In the genomic region with DNA sequence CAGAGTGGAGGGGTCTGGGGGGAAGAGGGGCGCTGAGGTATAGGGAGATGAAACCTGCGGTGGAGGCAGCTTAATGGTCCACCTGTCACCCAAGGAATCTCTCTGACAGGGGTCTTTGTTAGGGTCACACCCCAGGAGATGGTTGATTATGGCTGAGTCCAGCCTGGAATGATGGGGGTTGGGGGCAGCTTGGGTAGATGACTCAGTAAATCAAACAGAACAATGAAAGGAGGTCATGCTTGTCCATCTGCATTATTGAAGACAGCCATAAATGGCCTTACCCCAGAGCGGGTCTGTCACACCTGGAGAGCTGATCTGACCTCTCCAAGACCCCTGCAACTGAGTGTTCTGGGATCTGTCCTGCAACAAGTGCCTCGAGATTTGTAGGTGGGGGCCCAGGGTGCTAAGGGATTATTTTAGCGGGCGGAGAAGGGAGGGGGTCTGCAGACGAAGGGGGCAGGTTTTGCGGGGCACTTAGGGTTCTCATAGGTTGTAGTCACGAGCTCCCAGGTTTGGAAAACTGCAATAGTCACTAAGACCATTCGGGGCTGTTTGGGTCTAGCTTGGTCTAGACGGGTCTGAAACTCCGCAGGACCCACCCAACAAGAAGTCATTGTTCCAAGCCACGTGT, we compare ENCODE assay signal across 8 cellular contexts. TPM values are rescaled to one million over a fixed set of nuclear protein-coding genes. Genes with fewer than 3 reads are reported as not detected.
DNase-seq lines count a peak whose midpoint lies in the region; TF ChIP-seq lines count a peak whose summit lies in the region.

No MANE protein-coding gene starts in this region.

- peaks cover 80% of the 10 kb centered on the region for H3K27me3 Mint-ChIP-seq in T-helper 1 cell treated with Interleukin-12 subunit alpha and Interleukin-12 subunit beta and Interleukin-4 antibody, amounts not matched to agents 30 μg/mL and 1 μg/mL, for 36 hours (ENCODE audit: low read depth)

- H3K9me3 Mint-ChIP-seq in T-helper 1 cell treated with Interleukin-12 subunit alpha and Interleukin-12 subunit beta and Interleukin-4 antibody, amounts not matched to agents 30 μg/mL and 1 μg/mL, for 36 hours = no peaks in the 10 kb centered on the region

- peaks cover 9% of the 10 kb centered on the region for H3K79me2 ChIP-seq in smooth muscle cell (ENCODE audit: low read depth)

- H3K4me2 ChIP-seq in smooth muscle cell = peak overlapping the region; percentile 94

- no peaks in the 10 kb centered on the region for H3K36me3 Mint-ChIP-seq in T-helper 1 cell treated with Interleukin-12 subunit alpha and Interleukin-12 subunit beta and Interleukin-4 antibody, amounts not matched to agents 30 μg/mL and 1 μg/mL, for 36 hours (ENCODE audit: low read depth)

- no peak for DNase-seq in T-helper 1 cell
- no peak for DNase-seq in WERI-Rb-1
- no peak for DNase-seq in smooth muscle cell (lab: John Stamatoyannopoulos, UW; ENCODE audit: unreplicated experiment)
- no peak for DNase-seq in ovary
- DNase-seq in NOMO-1 treated with DMSO at 0.1 percent for 48 hours (lab: John Stamatoyannopoulos, UW; ENCODE audit: unreplicated experiment) = no peak
- no peak for DNase-seq in dermis blood vessel endothelial cell

- no peak overlapping the region for H3K9ac ChIP-seq in smooth muscle cell (ENCODE audit: low read depth)

- H3K36me3 ChIP-seq in WERI-Rb-1 (no peaks in the 10 kb centered on the region), smooth muscle cell (ENCODE audit: low read depth) (no peaks in the 10 kb centered on the region), ovary (no peaks in the 10 kb centered on the region)

- H3K4me3 ChIP-seq in WERI-Rb-1 (ENCODE audit: low read depth, low read length) (peak overlapping the region; percentile 39), iPS-11a (ENCODE audit: low read depth, low read length) (peak overlapping the region; percentile 61), smooth muscle cell (peak overlapping the region; percentile 61), ovary (no peak overlapping the region)

- H3K27me3 ChIP-seq in WERI-Rb-1 (ENCODE audit: insufficient read depth, low read depth, severe bottlenecking) (peaks cover 36% of the 10 kb centered on the region), smooth muscle cell (ENCODE audit: low read depth) (peaks cover 17% of the 10 kb centered on the region), ovary (no peaks in the 10 kb centered on the region)

- H3K27ac ChIP-seq in WERI-Rb-1 = no peak overlapping the region
- H3K27ac ChIP-seq in smooth muscle cell (ENCODE audit: low read depth) = no peak overlapping the region
- H3K27ac ChIP-seq in ovary = no peak overlapping the region

- no peak overlapping the region for H3K27ac Mint-ChIP-seq in T-helper 1 cell treated with Interleukin-12 subunit alpha and Interleukin-12 subunit beta and Interleukin-4 antibody, amounts not matched to agents 30 μg/mL and 1 μg/mL, for 36 hours

- H4K20me1 ChIP-seq in smooth muscle cell (ENCODE audit: low read depth) = no peaks in the 10 kb centered on the region

- no peak for TF ChIP-seq EP300 in ovary (IDR thresholded peaks at IDR 0.05)

- H3K9me3 ChIP-seq in WERI-Rb-1 (ENCODE audit: severe bottlenecking) = no peaks in the 10 kb centered on the region
- no peaks in the 10 kb centered on the region for H3K9me3 ChIP-seq in smooth muscle cell (replicated peaks; ENCODE audit: low read depth)
- no peaks in the 10 kb centered on the region for H3K9me3 ChIP-seq in ovary

- H3K4me3 Mint-ChIP-seq in T-helper 1 cell treated with Interleukin-12 subunit alpha and Interleukin-12 subunit beta and Interleukin-4 antibody, amounts not matched to agents 30 μg/mL and 1 μg/mL, for 36 hours = peak overlapping the region; percentile 83

- no peak for TF ChIP-seq CTCF in WERI-Rb-1 (IDR thresholded peaks at IDR 0.05; ENCODE audit: low read depth, low read length)
- no peak for TF ChIP-seq CTCF in smooth muscle cell (IDR thresholded peaks at IDR 0.05; ENCODE audit: borderline replicate concordance, insufficient read depth, poor library complexity, severe bottlenecking)
- TF ChIP-seq CTCF in ovary (IDR thresholded peaks at IDR 0.05) = no peak

- H3K4me1 ChIP-seq in smooth muscle cell (ENCODE audit: low read depth) (peaks cover 32% of the 10 kb centered on the region), ovary (ENCODE audit: insufficient read depth) (peaks cover 11% of the 10 kb centered on the region)

- 29% methylated on average over 13 of the region's 13 CpGs for WGBS in smooth muscle cell (ENCODE audit: low lambda C conversion rate)
- WGBS in ovary, 3 donors = 53 to 61% (median 56%) methylated on average over 13 of the region's 13 CpGs

- intact Hi-C loops in ovary (cut with DNase I) = no loop called here

- H3F3A ChIP-seq in smooth muscle cell (ENCODE audit: low read depth) = peaks cover 11% of the 10 kb centered on the region

- TF ChIP-seq POLR2A in ovary (IDR thresholded peaks at IDR 0.05) = no peak

- peaks cover 22% of the 10 kb centered on the region for H3K4me1 Mint-ChIP-seq in T-helper 1 cell treated with Interleukin-12 subunit alpha and Interleukin-12 subunit beta and Interleukin-4 antibody, amounts not matched to agents 30 μg/mL and 1 μg/mL, for 36 hours (ENCODE audit: low read depth)

- peak overlapping the region; percentile 82 for H2AFZ ChIP-seq in smooth muscle cell (ENCODE audit: low read depth)

RNA-seq across cellular contexts. Expression of a gene that starts 0.8 kb away (rescaled TPM):
- 143 and 162 TPM in 2 replicates for total RNA-seq in smooth muscle cell
- 225 and 416 TPM in 2 replicates for polyA plus RNA-seq in smooth muscle cell
- total RNA-seq in ovary = 100 to 1,000 TPM; 112 to 333 (median 165) TPM
- 100 to 1,000 TPM in 1 of 2 donors, 10 to 100 TPM in 1; 47.2 to 241 TPM for polyA plus RNA-seq in ovary
- 159 and 263 TPM in 2 replicates for total RNA-seq in dermis blood vessel endothelial cell
